ENCODE assay signal across 8 cellular contexts in the genomic region with DNA sequence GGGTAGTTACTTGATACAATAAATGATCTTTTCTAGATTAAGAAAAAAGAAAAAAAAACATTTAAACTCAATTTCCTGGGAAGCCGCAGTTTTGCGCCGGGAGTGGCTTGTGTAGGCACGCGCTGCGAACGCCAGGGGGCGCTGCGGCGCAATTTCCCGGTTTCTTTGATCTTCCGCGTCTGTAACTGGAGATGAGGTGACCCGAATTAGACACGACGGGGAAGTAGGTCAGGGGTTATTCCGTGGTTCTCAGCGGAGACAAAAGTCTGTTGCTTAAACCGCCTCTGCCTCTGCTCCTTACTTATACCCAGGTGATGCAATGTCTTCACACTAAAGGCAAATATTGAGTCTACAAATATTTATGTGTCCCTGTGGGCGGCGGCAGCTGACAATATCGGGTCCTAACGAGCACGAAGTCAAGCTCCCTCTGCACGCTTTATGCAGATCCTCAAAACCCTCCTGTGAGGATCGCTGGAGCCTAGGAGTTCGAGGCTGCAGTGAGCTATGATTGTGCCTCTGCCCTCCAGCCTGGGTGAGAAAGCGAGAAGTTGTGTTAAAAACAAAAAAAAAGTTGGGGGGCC. TPM values are rescaled to one million over a fixed set of nuclear protein-coding genes. Genes with fewer than 3 reads are reported as not detected.
DNase-seq lines count a peak whose midpoint lies in the region; ATAC-seq and TF ChIP-seq lines count a peak whose summit lies in the region.

No MANE protein-coding gene starts in this region.

- H3K9me3 ChIP-seq in ovary: no peaks in the 10 kb centered on the region
- no peaks in the 10 kb centered on the region for H3K9me3 ChIP-seq in thyroid gland

- H3K4me1 ChIP-seq in ovary (ENCODE audit: insufficient read depth): no peaks in the 10 kb centered on the region
- H3K4me1 ChIP-seq in thyroid gland: peaks cover 0 to 4% of the 10 kb centered on the region in 2 donors

- H3K27me3 ChIP-seq in ovary (no peaks in the 10 kb centered on the region), thyroid gland (no peaks in the 10 kb centered on the region)

- H3K36me3 ChIP-seq in ovary (no peaks in the 10 kb centered on the region), thyroid gland (no peaks in the 10 kb centered on the region)

- H3K4me3 Mint-ChIP-seq in activated naive CD4-positive, alpha-beta T cell treated with anti-CD3 and anti-CD28 coated beads, Interleukin-2, amount 50 U/mL, for 24 hours: peak overlapping the region; percentile 45

- H3K27ac ChIP-seq in ovary (no peak overlapping the region), thyroid gland (no peak overlapping the region)

- 3 to 5% (median 5%) methylated on average over 28 of the region's 28 CpGs for WGBS in ovary, 3 donors
- WGBS in thyroid gland, 2 donors: 3 to 5% methylated on average over 28 of the region's 28 CpGs

- peaks cover 2% of the 10 kb centered on the region for H3K36me3 Mint-ChIP-seq in activated naive CD4-positive, alpha-beta T cell treated with anti-CD3 and anti-CD28 coated beads, Interleukin-2, amount 50 U/mL, for 24 hours

- TF ChIP-seq CTCF in NB4 (IDR thresholded peaks at IDR 0.05; ENCODE audit: low read depth, low read length): peak; percentile 97
- TF ChIP-seq CTCF in ovary (IDR thresholded peaks at IDR 0.05): peak; percentile 82 to 90 (median 84)
- TF ChIP-seq CTCF in thyroid gland (IDR thresholded peaks at IDR 0.05): peak; percentile 88 to 99 (median 94)

- TF ChIP-seq POLR2A in NB4 (IDR thresholded peaks at IDR 0.05; ENCODE audit: extremely low read depth, insufficient read length): no peak
- TF ChIP-seq POLR2A in ovary (IDR thresholded peaks at IDR 0.05): no peak
- TF ChIP-seq POLR2A in thyroid gland (IDR thresholded peaks at IDR 0.05): no peak

- H3K4me3 ChIP-seq in GM08714 (ENCODE audit: low read length) (peak overlapping the region; percentile 21; the same call in 1 of the 2 replicates), NB4 (ENCODE audit: low read depth, low read length) (no peak overlapping the region), ovary (no peak overlapping the region), thyroid gland (replicated peaks in 1 of 3) (peak overlapping the region in 1 of 3 donors; percentile 12)

- peaks cover 13% of the 10 kb centered on the region for H3K4me1 Mint-ChIP-seq in activated naive CD4-positive, alpha-beta T cell treated with anti-CD3 and anti-CD28 coated beads, Interleukin-2, amount 50 U/mL, for 24 hours

- ATAC-seq in GM19467 (IDR thresholded peaks at IDR 0.05; ENCODE audit: unreplicated experiment): no peak

- H3K9me3 Mint-ChIP-seq in activated naive CD4-positive, alpha-beta T cell treated with anti-CD3 and anti-CD28 coated beads, Interleukin-2, amount 50 U/mL, for 24 hours: no peaks in the 10 kb centered on the region

- no peaks in the 10 kb centered on the region for H3K27me3 Mint-ChIP-seq in activated naive CD4-positive, alpha-beta T cell treated with anti-CD3 and anti-CD28 coated beads, Interleukin-2, amount 50 U/mL, for 24 hours

- no peak for TF ChIP-seq EP300 in ovary (IDR thresholded peaks at IDR 0.05)

- intact Hi-C loops in ovary (cut with DNase I) (loop anchor here in 1 of 4 donors (5.0 kb wide), 1 partner anchor 150 kb away; no protein-coding TSS in a partner anchor), thyroid gland (cut with DNase I) (no loop called here)

- DNase-seq in NB4 (ENCODE audit: low read depth) (peak; percentile 99), SKM-1 (lab: John Stamatoyannopoulos, UW; ENCODE audit: unreplicated experiment) (peak; percentile 99), glomerular visceral epithelial cell (ENCODE audit: extremely low spot score) (peak; percentile 71), ovary (peak; percentile 60 to 89 (median 81)), thyroid gland (peak; percentile 72 to 78)

- H3K27ac Mint-ChIP-seq in activated naive CD4-positive, alpha-beta T cell treated with anti-CD3 and anti-CD28 coated beads, Interleukin-2, amount 50 U/mL, for 24 hours: peak overlapping the region; percentile 65

RNA-seq across cellular contexts. Expression of a gene that starts 15.2 kb away (rescaled TPM):
- 10 to 100 TPM in 4 of 7 donors, 1 to 10 TPM in 3; 4.9 to 35.6 (median 11.4) TPM for total RNA-seq in ovary
- polyA plus RNA-seq in ovary: 10 to 100 TPM in 1 of 2 donors, 1 to 10 TPM in 1; 8.2 to 25.0 TPM
- 10 to 100 TPM; 48.8 to 89.2 (median 70.2) TPM for total RNA-seq in thyroid gland

RNA-seq across cellular contexts. Expression of a gene that starts 16.7 kb away (rescaled TPM):
- total RNA-seq in ovary: under 1 TPM in 1 of 7 donors, not detected in 6; 0.52 TPM
- under 1 TPM; 0.46 to 0.48 TPM for polyA plus RNA-seq in ovary
- total RNA-seq in thyroid gland: not detected

RNA-seq across cellular contexts. Expression of a gene that starts 18.6 kb away (rescaled TPM):
- total RNA-seq in ovary (under 1 TPM in 2 of 7 donors, not detected in 5; 0.38 to 0.50 TPM), thyroid gland (1 to 10 TPM in 2 of 4 donors, not detected in 2; 1.1 to 1.3 TPM)
- under 1 TPM in 1 of 2 donors, not detected in 1; 0.40 TPM for polyA plus RNA-seq in ovary

RNA-seq across cellular contexts. Expression of a gene that starts 22.6 kb away (rescaled TPM):
- total RNA-seq in ovary: 10 to 100 TPM; 11.9 to 77.8 (median 58.3) TPM
- polyA plus RNA-seq in ovary: 10 to 100 TPM; 44.6 to 53.7 TPM
- total RNA-seq in thyroid gland: 10 to 100 TPM in 3 of 4 donors, 1 to 10 TPM in 1; 6.0 to 45.5 (median 13.9) TPM

RNA-seq across cellular contexts. Expression of a gene that starts 22.8 kb away (rescaled TPM):
- total RNA-seq in ovary: 10 to 100 TPM; 39.5 to 71.7 (median 50.8) TPM
- 10 to 100 TPM in 1 of 2 donors, 1 to 10 TPM in 1; 4.2 to 63.0 TPM for polyA plus RNA-seq in ovary
- 10 to 100 TPM; 53.7 to 77.2 (median 55.4) TPM for total RNA-seq in thyroid gland
